In the genomic region with DNA sequence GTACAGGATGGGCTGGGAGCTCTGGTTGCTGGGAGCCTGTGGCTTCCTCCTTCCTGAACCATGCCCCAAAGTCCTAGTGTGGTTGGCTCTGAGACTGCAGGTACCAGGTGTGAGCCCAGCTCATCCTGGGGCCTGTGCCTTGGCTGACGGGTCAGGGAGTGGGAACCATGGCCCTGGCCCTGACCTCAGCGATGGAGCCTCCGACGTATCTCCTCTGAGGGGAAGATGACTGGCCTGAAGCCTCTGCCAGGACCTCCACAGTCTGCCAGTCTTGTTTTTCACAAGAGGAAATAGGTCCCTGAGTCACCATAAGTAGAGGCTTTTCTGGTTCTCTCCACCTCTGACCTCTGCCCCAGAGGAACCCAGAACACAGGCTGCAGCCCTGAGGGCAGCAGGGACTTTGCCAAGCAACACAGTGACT, we compare ENCODE assay signal across 1 cellular context.
TF ChIP-seq lines count a peak whose summit lies in the region.

No MANE protein-coding gene starts in this region.

TF ChIP-seq in H1, 55 proteins besides CTCF, POLR2A, EP300 and RAD21:
- no peak for TF ChIP-seq CREB1 (IDR thresholded peaks at IDR 0.05)
- no peak for TF ChIP-seq FOSL1 (IDR thresholded peaks at IDR 0.05; ENCODE audit: insufficient read depth, low read depth, low read length)
- no peak for TF ChIP-seq POU5F1 (IDR thresholded peaks at IDR 0.05; ENCODE audit: low read depth, low read length)
- TF ChIP-seq, protein P1, sequence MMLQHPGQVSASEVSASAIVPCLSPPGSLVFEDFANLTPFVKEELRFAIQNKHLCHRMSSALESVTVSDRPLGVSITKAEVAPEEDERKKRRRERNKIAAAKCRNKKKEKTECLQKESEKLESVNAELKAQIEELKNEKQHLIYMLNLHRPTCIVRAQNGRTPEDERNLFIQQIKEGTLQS (IDR thresholded peaks at IDR 0.05; ENCODE audit: insufficient read depth, low read depth, low read length): no peak
- no peak for TF ChIP-seq SIN3A (conservative IDR thresholded peaks at IDR 0.05 in 1 of 2, IDR thresholded peaks at IDR 0.05 in 1 of 2; ENCODE audit: low read depth in 1 of 2, low read length in 2 of 2)
- TF ChIP-seq TCF12 (IDR thresholded peaks at IDR 0.05; ENCODE audit: low read depth, low read length): no peak
- TF ChIP-seq, protein P2, sequence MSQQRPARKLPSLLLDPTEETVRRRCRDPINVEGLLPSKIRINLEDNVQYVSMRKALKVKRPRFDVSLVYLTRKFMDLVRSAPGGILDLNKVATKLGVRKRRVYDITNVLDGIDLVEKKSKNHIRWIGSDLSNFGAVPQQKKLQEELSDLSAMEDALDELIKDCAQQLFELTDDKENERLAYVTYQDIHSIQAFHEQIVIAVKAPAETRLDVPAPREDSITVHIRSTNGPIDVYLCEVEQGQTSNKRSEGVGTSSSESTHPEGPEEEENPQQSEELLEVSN (IDR thresholded peaks at IDR 0.05): no peak
- TF ChIP-seq SUZ12 (IDR thresholded peaks at IDR 0.05; ENCODE audit: low read length): no peak
- TF ChIP-seq SIX5 (IDR thresholded peaks at IDR 0.05; ENCODE audit: low read depth, low read length): no peak
- TF ChIP-seq RXRA (IDR thresholded peaks at IDR 0.05; ENCODE audit: insufficient read depth, low read depth, low read length): no peak
- no peak for TF ChIP-seq RNF2 (IDR thresholded peaks at IDR 0.05; ENCODE audit: borderline replicate concordance, low read depth, low read length, missing control alignments, poor library complexity, severe bottlenecking)
- TF ChIP-seq CHD1 (IDR thresholded peaks at IDR 0.05; ENCODE audit: low read depth, low read length): no peak
- no peak for TF ChIP-seq YY1 (IDR thresholded peaks at IDR 0.05; ENCODE audit: low read depth, low read length)
- TF ChIP-seq KDM4A (IDR thresholded peaks at IDR 0.05; ENCODE audit: low read depth, low read length, severe bottlenecking): no peak
- TF ChIP-seq SAP30 (IDR thresholded peaks at IDR 0.05; ENCODE audit: insufficient read depth, insufficient replicate concordance, low read length): no peak
- no peak for TF ChIP-seq TAF7 (optimal IDR thresholded peaks at IDR 0.05; ENCODE audit: borderline replicate concordance, low read depth, low read length)
- no peak for TF ChIP-seq CTBP2 (IDR thresholded peaks at IDR 0.05; ENCODE audit: borderline replicate concordance, insufficient read depth, insufficient read length, low read length)
- no peak for TF ChIP-seq EGR1 (IDR thresholded peaks at IDR 0.05; ENCODE audit: borderline replicate concordance, low read depth, low read length)
- TF ChIP-seq, protein P3, sequence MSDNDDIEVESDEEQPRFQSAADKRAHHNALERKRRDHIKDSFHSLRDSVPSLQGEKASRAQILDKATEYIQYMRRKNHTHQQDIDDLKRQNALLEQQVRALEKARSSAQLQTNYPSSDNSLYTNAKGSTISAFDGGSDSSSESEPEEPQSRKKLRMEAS (IDR thresholded peaks at IDR 0.05): no peak
- TF ChIP-seq TBP (IDR thresholded peaks at IDR 0.05; ENCODE audit: low read depth, low read length): no peak
